Comparison of ENCODE assay signal across 3 cellular contexts in the genomic region with DNA sequence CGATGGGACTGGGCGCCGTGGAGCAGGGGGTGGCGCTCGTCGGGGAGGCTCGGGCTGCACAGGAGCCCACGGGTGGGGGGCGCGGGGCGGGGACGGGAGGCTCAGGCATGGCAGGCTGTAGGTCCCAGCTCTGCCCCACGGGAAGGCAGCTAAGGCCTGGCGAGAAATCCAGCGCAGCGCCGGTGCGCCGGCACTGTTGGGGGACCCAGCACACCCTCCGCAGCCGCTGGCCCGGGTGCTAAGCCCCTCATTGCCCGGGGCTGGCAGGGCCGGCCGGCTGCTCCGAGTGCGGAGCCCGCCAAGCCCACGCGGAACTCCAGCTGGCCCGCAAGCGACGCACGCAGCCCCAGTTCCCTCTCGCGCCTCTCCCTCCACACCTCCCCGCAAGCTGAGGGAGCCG. TPM values are rescaled to one million over a fixed set of nuclear protein-coding genes. Genes with fewer than 3 reads are reported as not detected.
"Had no signal": no experiment of that assay in that cellular context is flagged by ENCODE, and none has a peak within 500 bp of the region (broad histone marks: within the 10 kb centered on the region; RNA-seq: fewer than 3 reads in every experiment).

No MANE protein-coding gene starts in this region.

RNA-seq across cellular contexts. Expression of gene BAHCC1, which starts 43.2 kb away (rescaled TPM):
- total RNA-seq: activated CD4-positive, alpha-beta T cell treated with anti-CD3 and anti-CD28 coated beads, Interleukin-2, amount 10 ng/mL, durations not matched to agents 24 days and 14 days; activated CD4-positive, alpha-beta T cell treated with anti-CD3 and anti-CD28 coated beads, Interleukin-2, amount 10 ng/mL, durations not matched to agents 7 days and 5 days; activated CD8-positive, alpha-beta memory T cell treated with anti-CD3 and anti-CD28 coated beads for 36 hours had no signal
